27 cellular contexts compared by ENCODE assay signal in the genomic region with DNA sequence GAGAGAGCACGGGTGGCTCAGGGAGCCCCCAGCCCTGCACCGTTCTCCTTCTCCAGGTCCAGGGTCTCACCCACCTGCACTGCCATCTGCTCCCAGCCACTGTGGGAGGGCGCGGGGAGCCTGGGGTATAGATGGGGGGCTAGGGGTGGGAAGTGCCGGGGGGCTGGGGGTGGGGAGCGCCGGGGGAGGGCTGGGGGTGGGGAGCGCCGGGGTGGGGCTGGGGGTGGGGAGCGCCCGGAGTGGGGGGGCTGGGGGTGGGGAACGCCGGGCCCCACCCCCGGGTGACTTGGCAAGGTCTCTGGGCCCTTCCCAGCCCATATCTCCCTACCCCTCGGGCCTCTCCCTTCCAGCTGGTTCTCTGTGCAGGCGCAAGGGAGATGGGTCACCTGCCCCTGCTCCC. TPM values are rescaled to one million over a fixed set of nuclear protein-coding genes. Genes with fewer than 3 reads are reported as not detected.
A peak's percentile ranks its signal among the peaks of the same experiment; 100 is the strongest.
DNase-seq lines count a peak whose midpoint lies in the region; FAIRE-seq and TF ChIP-seq lines count a peak whose summit lies in the region.
"Had no signal": no experiment of that assay in that cellular context is flagged by ENCODE, and none has a peak within 500 bp of the region (broad histone marks: within the 10 kb centered on the region; RNA-seq: fewer than 3 reads in every experiment).

A gene with protein sequence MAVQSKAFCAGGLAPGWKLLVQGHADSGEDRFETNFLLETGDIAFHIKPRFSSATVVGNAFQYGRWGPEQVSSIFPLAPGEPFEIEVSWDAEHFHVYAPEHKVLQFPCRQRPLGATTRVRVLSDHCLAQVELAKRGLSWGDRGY (minus strand): TSS at position 101 of the 400 bp plus-strand sequence. CDS start 15 bp downstream, at position 86.

- TF ChIP-seq POLR2A in H1 (IDR thresholded peaks at IDR 0.05; ENCODE audit: control extremely low read depth in 1 of 2, low read depth in 2 of 2, low read length in 2 of 2) = no peak

- H3K4me3 ChIP-seq in BLaER1 treated with 17β-estradiol and CSF1 and Interleukin-3, amounts not matched to agents 10 nM and 100 nM = peak within 1 kb of the TSS in 1 of 10 experiments; percentile 37; a peak in 2 of 20 replicates
- H3K4me3 ChIP-seq in Loucy (ENCODE audit: low read length, poor library complexity, severe bottlenecking) (no peak within 1 kb of the TSS), H1 (ENCODE audit: extremely low read depth in 1 of 4, insufficient read depth in 2 of 4, low read depth in 3 of 4, low read length in 4 of 4) (no peak within 1 kb of the TSS), neuronal stem cell (ENCODE audit: low read length in 2 of 2) (no peak within 1 kb of the TSS)
- H3K4me3 ChIP-seq: GM23248, SJCRH30 had no signal

- no peaks in the 10 kb centered on the region for H3K36me3 ChIP-seq in BLaER1 treated with 17β-estradiol and CSF1 and Interleukin-3, amounts not matched to agents 10 nM and 100 nM
- no peaks in the 10 kb centered on the region for H3K36me3 ChIP-seq in Loucy (ENCODE audit: insufficient read depth, low read length)
- H3K36me3 ChIP-seq in H1 (ENCODE audit: control insufficient read depth in 2 of 4, insufficient read depth in 4 of 4, low read length in 3 of 4) = no peaks in the 10 kb centered on the region
- no peaks in the 10 kb centered on the region for H3K36me3 ChIP-seq in neuronal stem cell (replicated peaks in 1 of 2; ENCODE audit: control insufficient read depth in 2 of 2, insufficient read depth in 2 of 2, low read length in 2 of 2)
- H3K36me3 ChIP-seq: Peyer's patch, SJCRH30 had no signal

- no peaks in the 10 kb centered on the region for H3F3A ChIP-seq in Loucy (ENCODE audit: low read depth)

- CTCF ChIA-PET in H1 (lab: Charles Lee; ENCODE audit: partially characterized antibody) = interaction anchor here (1.0 to 3.4 kb wide), 4 partner anchors 17 to 708 kb away, joined by 3 to 20 read pairs (median 4); no protein-coding TSS in a partner anchor
- CTCF ChIA-PET in RWPE1 (lab: Yijun Ruan, JAX) = no interaction called here

- H2BK20ac ChIP-seq in H1 (ENCODE audit: low read length) = peak within 1 kb of the TSS; percentile 23; the same call in 1 of the 2 replicates

- H3K79me1 ChIP-seq in H1 (ENCODE audit: low read depth, low read length) = no peaks in the 10 kb centered on the region
- H3K79me1 ChIP-seq in neuronal stem cell (ENCODE audit: low read depth, low read length) = no peaks in the 10 kb centered on the region

- peak within 1 kb of the TSS; percentile 81 to 99 (median 94) for H3K4me2 ChIP-seq in BLaER1 treated with 17β-estradiol and CSF1 and Interleukin-3, amounts not matched to agents 10 nM and 100 nM
- peak within 1 kb of the TSS; percentile 76 for H3K4me2 ChIP-seq in Loucy (ENCODE audit: low read depth, low read length, poor library complexity, severe bottlenecking)
- no peak within 1 kb of the TSS for H3K4me2 ChIP-seq in H1 (ENCODE audit: insufficient read depth in 1 of 2, low read depth in 2 of 2, low read length in 2 of 2)
- no peak within 1 kb of the TSS for H3K4me2 ChIP-seq in neuronal stem cell (ENCODE audit: insufficient read depth, low read length, poor library complexity, severe bottlenecking)

- H3K9me2 ChIP-seq in Loucy (replicated peaks; ENCODE audit: low read depth, low read length) = no peaks in the 10 kb centered on the region

- WGBS in H1 (ENCODE audit: extremely low coverage in 1 of 2, insufficient coverage in 1 of 2, insufficient read length in 1 of 2, insufficient replicate concordance in 2 of 2, low coverage in 1 of 2, low lambda C conversion rate in 2 of 2, missing lambda C conversion rate in 1 of 2), 2 experiments = 88% methylated on average over 4 of the region's 16 CpGs; no CpG with 5 or more reads in 1 of the 2 experiments
- WGBS in neuronal stem cell (ENCODE audit: extremely low coverage in 2 of 2, insufficient read length in 2 of 2, insufficient replicate concordance in 1 of 2), 2 donors = no CpG with 5 or more reads among the region's 16 CpGs

- 0 out of 22 replicates have a peak, but pooled peaks cover 0 to 3% (median 0%) of the 10 kb centered on the region in 11 experiments for H4K20me1 ChIP-seq in BLaER1 treated with 17β-estradiol and CSF1 and Interleukin-3, amounts not matched to agents 10 nM and 100 nM
- H4K20me1 ChIP-seq in Loucy (ENCODE audit: insufficient read depth, low read length, poor library complexity, severe bottlenecking) = no peaks in the 10 kb centered on the region
- no peaks in the 10 kb centered on the region for H4K20me1 ChIP-seq in H1 (replicated peaks in 1 of 2; ENCODE audit: control insufficient read depth in 1 of 2, insufficient read depth in 2 of 2, low read length in 2 of 2)

- peak within 1 kb of the TSS in 5 of 11 experiments; percentile 30 to 71 (median 55); a peak in 5 of 22 replicates for H3K27ac ChIP-seq in BLaER1 treated with 17β-estradiol and CSF1 and Interleukin-3, amounts not matched to agents 10 nM and 100 nM
- H3K27ac ChIP-seq in H1 (ENCODE audit: low read depth, low read length) = no peak within 1 kb of the TSS
- no peak within 1 kb of the TSS for H3K27ac ChIP-seq in neuronal stem cell (replicated peaks; ENCODE audit: low read length)
- H3K27ac ChIP-seq in RWPE1 = no peak within 1 kb of the TSS
- H3K27ac ChIP-seq: GM23248, Peyer's patch, SJCRH30 had no signal

- peak within 1 kb of the TSS; percentile 95; the same call in 1 of the 2 replicates for H2BK5ac ChIP-seq in H1 (ENCODE audit: low read depth, low read length)
- H2BK5ac ChIP-seq in neuronal stem cell (ENCODE audit: low read length) = peak within 1 kb of the TSS; percentile 87

- H3K79me2 ChIP-seq in Loucy (ENCODE audit: insufficient read depth, low read length) (no peaks in the 10 kb centered on the region), H1 (ENCODE audit: control insufficient read depth in 1 of 2, insufficient read depth in 2 of 2, low read length in 2 of 2) (no peaks in the 10 kb centered on the region)

- POLR2A ChIA-PET in H1 (lab: Charles Lee; ENCODE audit: partially characterized antibody) (interaction anchor here (0.8 to 1.3 kb wide), 2 partner anchors 14 to 67 kb away, joined by 3 read pairs; no protein-coding TSS in a partner anchor), RWPE1 (lab: Yijun Ruan, JAX; ENCODE audit: low non-redundant PET) (no interaction called here)

- peak within 1 kb of the TSS; percentile 98 for H3K4ac ChIP-seq in H1 (replicated peaks; ENCODE audit: insufficient read length, low read depth, low read length)
- peak within 1 kb of the TSS; percentile 78 for H3K4ac ChIP-seq in neuronal stem cell (ENCODE audit: low read length)

- H4K8ac ChIP-seq in H1 (ENCODE audit: extremely low read depth, insufficient read depth, low read length) = no peak within 1 kb of the TSS; the same call in 1 of the 2 replicates
- H4K8ac ChIP-seq in neuronal stem cell (ENCODE audit: low read depth, low read length) = no peak within 1 kb of the TSS

- TF ChIP-seq EP300 in H1 (IDR thresholded peaks at IDR 0.05; ENCODE audit: borderline replicate concordance in 1 of 2, low read depth in 2 of 2, low read length in 2 of 2) = no peak

- FAIRE-seq in H1 (lab: Jason Lieb, UNC) = no peak
- FAIRE-seq: GM12892, HTR-8/SVneo had no signal

- TF ChIP-seq CTCF in Loucy (conservative IDR thresholded peaks at IDR 0.05; ENCODE audit: low read length) (no peak), H1 (IDR thresholded peaks at IDR 0.05; ENCODE audit: control extremely low read depth in 1 of 3, insufficient read depth in 1 of 3, low read depth in 1 of 3, low read length in 3 of 3) (no peak), RWPE1 (conservative IDR thresholded peaks at IDR 0.05; ENCODE audit: low read depth) (no peak)

- no peak for DNase-seq in H1 (ENCODE audit: low read depth in 1 of 2, low spot score in 2 of 2)
- no peak for DNase-seq in neuronal stem cell (ENCODE audit: low spot score)
- no peak for DNase-seq in RWPE1 (ENCODE audit: low spot score)
- DNase-seq in cardiac septum (ENCODE audit: low spot score) = no peak
- DNase-seq in dedifferentiated amniotic fluid mesenchymal stem cell (ENCODE audit: extremely low spot score) = no peak
- DNase-seq: C1 segment of cervical spinal cord, Calu3, DMS153, GM23248, Karpas-422, NCI-H1048, NCI-H1436, NCI-H187 treated with DMSO at 0.1 percent for 48 hours, NCI-H226, NCI-H524 treated with DMSO at 0.1 percent for 48 hours, NCI-H82 had no signal

- H2BK15ac ChIP-seq in H1 (ENCODE audit: low read length) (peak within 1 kb of the TSS; percentile 81; the same call in 1 of the 2 replicates), neuronal stem cell (ENCODE audit: low read length) (peak within 1 kb of the TSS; percentile 79)

- H2BK12ac ChIP-seq in H1 (ENCODE audit: low read depth, low read length) = peak within 1 kb of the TSS; percentile 97; the same call in 1 of the 2 replicates
- H2BK12ac ChIP-seq in neuronal stem cell (ENCODE audit: low read length) = peak within 1 kb of the TSS; percentile 91

- H4K91ac ChIP-seq in H1 (replicated peaks; ENCODE audit: insufficient read length, low read length) (peak within 1 kb of the TSS; percentile 96), neuronal stem cell (ENCODE audit: low read depth, low read length, poor library complexity) (peak within 1 kb of the TSS; percentile 77)

- peaks cover 30 to 72% (median 51%) of the 10 kb centered on the region in 10 experiments for H3K4me1 ChIP-seq in BLaER1 treated with 17β-estradiol and CSF1 and Interleukin-3, amounts not matched to agents 10 nM and 100 nM
- peaks cover 18% of the 10 kb centered on the region for H3K4me1 ChIP-seq in Loucy (ENCODE audit: insufficient read depth, low read length, poor library complexity, severe bottlenecking)
- peaks cover 0 to 35% (median 21%) of the 10 kb centered on the region in 4 experiments; a peak in 6 of 7 replicates for H3K4me1 ChIP-seq in H1 (replicated peaks in 1 of 4; ENCODE audit: control insufficient read depth in 3 of 4, insufficient read depth in 4 of 4, low read length in 3 of 4)
- peaks cover 27 to 39% of the 10 kb centered on the region in 2 donors for H3K4me1 ChIP-seq in neuronal stem cell (ENCODE audit: control insufficient read depth in 2 of 2, insufficient read depth in 1 of 2, low read depth in 1 of 2, low read length in 2 of 2)

- TF ChIP-seq RAD21 in H1 (IDR thresholded peaks at IDR 0.05 in 1 of 2, conservative IDR thresholded peaks at IDR 0.05 in 1 of 2; ENCODE audit: low read depth in 2 of 2, low read length in 2 of 2) = no peak

- intact Hi-C loops in cardiac septum (cut with DNase I) = loop anchor here (5.0 kb wide), 1 partner anchor 81 kb away; a partner anchor contains a TSS

- H2AK5ac ChIP-seq in H1 (ENCODE audit: low read depth, low read length) (no peak within 1 kb of the TSS; the same call in 1 of the 2 replicates), neuronal stem cell (ENCODE audit: low read depth, low read length) (peak within 1 kb of the TSS; percentile 99)

- H3K23ac ChIP-seq in H1 (ENCODE audit: insufficient read length) (no peak within 1 kb of the TSS), neuronal stem cell (ENCODE audit: low read depth, low read length, poor library complexity) (no peak within 1 kb of the TSS)

- H3K14ac ChIP-seq in H1 (ENCODE audit: insufficient read length) = no peak within 1 kb of the TSS
- H3K14ac ChIP-seq in neuronal stem cell (ENCODE audit: low read length) = peak within 1 kb of the TSS; percentile 40

- H2BK120ac ChIP-seq in H1 (replicated peaks; ENCODE audit: low read depth, low read length) = peak within 1 kb of the TSS; percentile 87
- peak within 1 kb of the TSS; percentile 99 for H2BK120ac ChIP-seq in neuronal stem cell (ENCODE audit: low read depth, low read length)

- H3K56ac ChIP-seq in H1 (replicated peaks; ENCODE audit: insufficient read length, low read depth, low read length) = no peak within 1 kb of the TSS

- no peaks in the 10 kb centered on the region; the same call in 1 of the 2 replicates for H3K23me2 ChIP-seq in H1 (ENCODE audit: low read depth, low read length)

- no peaks in the 10 kb centered on the region for H3K9me3 ChIP-seq in BLaER1 treated with 17β-estradiol and CSF1 and Interleukin-3, amounts not matched to agents 10 nM and 100 nM (replicated peaks in 1 of 11)
- H3K9me3 ChIP-seq in Loucy (ENCODE audit: insufficient read depth, low read depth, low read length) = no peaks in the 10 kb centered on the region
- H3K9me3 ChIP-seq in H1 (ENCODE audit: insufficient read depth in 2 of 2, low read depth in 1 of 2, low read length in 1 of 2) = no peaks in the 10 kb centered on the region
- no peaks in the 10 kb centered on the region for H3K9me3 ChIP-seq in neuronal stem cell (replicated peaks in 1 of 2; ENCODE audit: control insufficient read depth in 2 of 2, insufficient read depth in 1 of 2, low read depth in 1 of 2, low read length in 2 of 2)
- H3K9me3 ChIP-seq: Peyer's patch, SJCRH30 had no signal

- H2AFZ ChIP-seq in Loucy (ENCODE audit: low read length) = no peak within 1 kb of the TSS; the same call in 1 of the 2 replicates
- H2AFZ ChIP-seq in H1 (ENCODE audit: low read length) = no peak within 1 kb of the TSS
- H2AFZ ChIP-seq in neuronal stem cell (ENCODE audit: low read length) = peak within 1 kb of the TSS; percentile 95

- peak within 1 kb of the TSS; percentile 59 for H4K5ac ChIP-seq in H1 (ENCODE audit: insufficient read length, low read depth, low read length)

- H3K18ac ChIP-seq in H1 (ENCODE audit: extremely low read depth, low read length) = peak within 1 kb of the TSS; percentile 87
- peak within 1 kb of the TSS; percentile 90 for H3K18ac ChIP-seq in neuronal stem cell (ENCODE audit: low read length)

- H3K9ac ChIP-seq in BLaER1 treated with 17β-estradiol and CSF1 and Interleukin-3, amounts not matched to agents 10 nM and 100 nM = peak within 1 kb of the TSS in 9 of 11 experiments; percentile 17 to 68 (median 60); a peak in 15 of 22 replicates
- H3K9ac ChIP-seq in Loucy (ENCODE audit: low read depth, low read length, poor library complexity, severe bottlenecking) (no peak within 1 kb of the TSS), H1 (replicated peaks in 1 of 4; ENCODE audit: extremely low read depth in 1 of 4, low read depth in 3 of 4, low read length in 3 of 4) (no peak within 1 kb of the TSS), neuronal stem cell (ENCODE audit: low read depth, low read length, poor library complexity) (peak within 1 kb of the TSS; percentile 73)
- H3K9ac ChIP-seq: GM23248 had no signal

- no peaks in the 10 kb centered on the region for H3K27me3 ChIP-seq in BLaER1 treated with 17β-estradiol and CSF1 and Interleukin-3, amounts not matched to agents 10 nM and 100 nM
- no peaks in the 10 kb centered on the region for H3K27me3 ChIP-seq in Loucy (ENCODE audit: insufficient read depth, low read length, poor library complexity, severe bottlenecking)
- no peaks in the 10 kb centered on the region; a peak in 2 of 7 replicates for H3K27me3 ChIP-seq in H1 (replicated peaks in 1 of 4; ENCODE audit: control insufficient read depth in 3 of 4, extremely low read depth in 1 of 4, insufficient read depth in 3 of 4, low read length in 3 of 4)
- H3K27me3 ChIP-seq in neuronal stem cell (ENCODE audit: control insufficient read depth in 3 of 3, insufficient read depth in 3 of 3, low read depth in 1 of 3, low read length in 3 of 3) = no peaks in the 10 kb centered on the region
- H3K27me3 ChIP-seq: Peyer's patch had no signal

RNA-seq across cellular contexts. Expression of the gene that starts here (rescaled TPM):
- not detected in 2 replicates for total RNA-seq in H1 (2021; fragmentation: NEBNext Ultra II Directional; extraction: Animal tissue kit (Norgen Biotek cat#: 25700))
- not detected in 2 replicates for polyA plus RNA-seq in H1 (2011; rRNA removed)
- not detected for polyA plus RNA-seq in H1 (2011; cell fraction: cytosol; rRNA removed)
- not detected for polyA plus RNA-seq in H1 (2011; cell fraction: nucleus; rRNA removed)
- polyA plus RNA-seq in H1 (2012, experiment 1 of 2) = not detected in 4 replicates
- polyA plus RNA-seq in H1 (2012, experiment 2 of 2) = not detected
- not detected for polyA plus RNA-seq in H1 (2013, experiment 1 of 2)
- polyA plus RNA-seq in H1 (2013, experiment 2 of 2) = not detected
- polyA minus RNA-seq in H1 (2011; rRNA and poly(A)+ RNA removed) = not detected in 2 replicates
- polyA minus RNA-seq in H1 (2011; cell fraction: cytosol; rRNA and poly(A)+ RNA removed) = not detected
- not detected for polyA minus RNA-seq in H1 (2011; cell fraction: nucleus; rRNA and poly(A)+ RNA removed)
- polyA plus RNA-seq in neuronal stem cell (2013, experiment 1 of 2) = not detected
- not detected for polyA plus RNA-seq in neuronal stem cell (2013, experiment 2 of 2)
- not detected for total RNA-seq in cardiac septum
- total RNA-seq: Calu3; CD8-positive, alpha-beta T cell; G401; GM23248; MCF 10A; OCI-LY7; Peyer's patch; SJCRH30 had no signal
- polyA plus RNA-seq: GM23248, IgD-negative memory B cell had no signal

Comparison
In these comparisons a context has a peak if more than half of its experiments do, and no peak if none do; other contexts are left out.
1. H3K4me2 ChIP-seq: peak in BLaER1 treated with 17β-estradiol and CSF1 and Interleukin-3, amounts not matched to agents 10 nM and 100 nM (11 of 11) and Loucy (single experiment); none in H1 (0 of 2) and neuronal stem cell (single experiment).
2. H3K9ac ChIP-seq: peak in BLaER1 treated with 17β-estradiol and CSF1 and Interleukin-3, amounts not matched to agents 10 nM and 100 nM (9 of 11) and neuronal stem cell (single experiment); none in Loucy (single experiment) and H1 (0 of 4).